ENCODE assay signal across 2 cellular contexts in genomic region chr2:127680706-127681287, GRCh38.
TF ChIP-seq lines count a peak whose summit lies in the region.

No MANE protein-coding gene starts in this region.

TF ChIP-seq in H1, 55 proteins besides CTCF, POLR2A, EP300 and RAD21:
- TF ChIP-seq CBX8 (IDR thresholded peaks at IDR 0.05; ENCODE audit: borderline replicate concordance, low read depth, low read length): no peak
- no peak for TF ChIP-seq GTF2F1 (IDR thresholded peaks at IDR 0.05; ENCODE audit: borderline replicate concordance, low read depth, low read length)
- no peak for TF ChIP-seq ZNF274 (IDR thresholded peaks at IDR 0.05; ENCODE audit: borderline replicate concordance, extremely low read depth, low read length)
- TF ChIP-seq SIX5 (IDR thresholded peaks at IDR 0.05; ENCODE audit: low read depth, low read length): no peak
- no peak for TF ChIP-seq HDAC2 (IDR thresholded peaks at IDR 0.05; ENCODE audit: borderline replicate concordance in 1 of 2, low read depth in 2 of 2, low read length in 2 of 2)
- TF ChIP-seq SRF (IDR thresholded peaks at IDR 0.05; ENCODE audit: low read depth, low read length): no peak
- TF ChIP-seq YY1 (IDR thresholded peaks at IDR 0.05; ENCODE audit: low read depth, low read length): no peak
- no peak for TF ChIP-seq EZH2 (IDR thresholded peaks at IDR 0.05; ENCODE audit: low read depth, low read length, severe bottlenecking)
- no peak for TF ChIP-seq ASH2L (IDR thresholded peaks at IDR 0.05; ENCODE audit: low read length)
- no peak for TF ChIP-seq NRF1 (IDR thresholded peaks at IDR 0.05; ENCODE audit: low read depth, low read length)
- no peak for TF ChIP-seq ATF2 (IDR thresholded peaks at IDR 0.05; ENCODE audit: low read length)
- no peak for TF ChIP-seq PHF8 (conservative IDR thresholded peaks at IDR 0.05; ENCODE audit: low read depth, low read length)
- TF ChIP-seq SIRT6 (IDR thresholded peaks at IDR 0.05; ENCODE audit: low read length): no peak
TF ChIP-seq in H1: peak in this region for 0.

TF ChIP-seq in HEK293T, 16 proteins besides CTCF, POLR2A, EP300 and RAD21:
- TF ChIP-seq LEF1 (IDR thresholded peaks at IDR 0.05; ENCODE audit: borderline replicate concordance) (no peak), BHLHE40 (IDR thresholded peaks at IDR 0.05; ENCODE audit: borderline replicate concordance) (no peak), ZNF384 (IDR thresholded peaks at IDR 0.05) (no peak), FOXM1 (IDR thresholded peaks at IDR 0.05; ENCODE audit: borderline replicate concordance) (no peak), TARDBP (IDR thresholded peaks at IDR 0.05) (no peak), SUZ12 (IDR thresholded peaks at IDR 0.05) (no peak), ELF4 (IDR thresholded peaks at IDR 0.05) (no peak), FOXA1 (IDR thresholded peaks at IDR 0.05) (no peak)
